In the genomic region with DNA sequence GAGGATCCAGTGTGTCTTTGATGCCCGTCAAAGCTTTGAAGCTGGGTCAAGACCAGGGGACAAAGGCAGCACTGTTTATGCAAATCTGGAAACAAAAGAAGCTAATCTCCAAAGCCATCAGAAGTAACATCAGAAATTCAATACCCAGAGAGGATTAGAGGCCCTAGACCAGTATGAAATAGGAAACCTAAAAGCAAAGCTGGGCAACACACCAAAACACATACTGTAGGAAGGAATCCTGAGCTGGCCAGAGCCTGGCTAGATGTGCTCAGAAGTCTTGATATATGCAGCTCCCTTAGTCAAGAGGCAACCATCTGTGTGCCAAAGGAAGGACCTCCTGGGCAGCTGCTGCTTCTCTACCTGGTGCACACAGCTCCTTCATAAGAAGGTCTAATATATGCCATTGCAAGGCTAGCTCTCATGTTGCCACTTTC, we compare ENCODE assay signal across 12 cellular contexts. TPM values are rescaled to one million over a fixed set of nuclear protein-coding genes. Genes with fewer than 3 reads are reported as not detected.
A peak's percentile ranks its signal among the peaks of the same experiment; 100 is the strongest.
DNase-seq lines count a peak whose midpoint lies in the region; ATAC-seq and TF ChIP-seq lines count a peak whose summit lies in the region.
"Had no signal": no experiment of that assay in that cellular context is flagged by ENCODE, and none has a peak within 500 bp of the region (broad histone marks: within the 10 kb centered on the region; RNA-seq: fewer than 3 reads in every experiment).

No MANE protein-coding gene starts in this region.

- TF ChIP-seq CTCF in left ventricle myocardium inferior (IDR thresholded peaks at IDR 0.05; ENCODE audit: borderline replicate concordance), result no peak

- H3K27ac ChIP-seq in left ventricle myocardium inferior (replicated peaks), result peak overlapping the region; percentile 16
- no peak overlapping the region for H3K27ac ChIP-seq in SJCRH30
- H3K27ac ChIP-seq in right cardiac atrium (ENCODE audit: low read length), result no peak overlapping the region
- H3K27ac ChIP-seq: BLaER1 treated with 17β-estradiol and CSF1 and Interleukin-3, amounts not matched to agents 10 nM and 100 nM; vagina had no signal

- H3K9me3 ChIP-seq in left ventricle myocardium inferior (replicated peaks), result no peaks in the 10 kb centered on the region
- H3K9me3 ChIP-seq in SJCRH30 (replicated peaks), result no peaks in the 10 kb centered on the region
- no peaks in the 10 kb centered on the region for H3K9me3 ChIP-seq in right cardiac atrium (ENCODE audit: control insufficient read depth, low read length)
- H3K9me3 ChIP-seq: BLaER1 treated with 17β-estradiol and CSF1 and Interleukin-3, amounts not matched to agents 10 nM and 100 nM; vagina had no signal

- intact Hi-C loops in left ventricle myocardium inferior (cut with micrococcal nuclease), result no loop called here
- intact Hi-C loops in Right ventricle myocardium superior (cut with DNase I), result no loop called here
- intact Hi-C loops in right cardiac atrium (cut with DNase I), result no loop called here

- WGBS in right cardiac atrium, result 68% methylated on average over 1 of the region's 1 CpG

- no peak for DNase-seq in left ventricle myocardium inferior
- DNase-seq in Right ventricle myocardium superior, result no peak
- DNase-seq in SJCRH30, result peak; percentile 38 to 70
- peak in 2 of 3 donors; percentile 43 to 59 for DNase-seq in right cardiac atrium
- DNase-seq in GM19240 (ENCODE audit: insufficient read length, low spot score), result no peak
- DNase-seq in stimulated activated CD4-positive, alpha-beta T cell treated with anti-CD3 and anti-CD28 coated beads, Interleukin-12 subunit alpha, Interleukin-12 subunit beta, amount 100 ng/mL, for 4 hours, result no peak
- DNase-seq: activated naive CD8-positive, alpha-beta T cell treated with anti-CD3 and anti-CD28 coated beads, Interleukin-2, amount 50 U/mL, for 24 hours; NCI-H1694 treated with DMSO at 0.1 percent for 48 hours had no signal

- H3K4me3 ChIP-seq in left ventricle myocardium inferior (no peak overlapping the region), SJCRH30 (no peak overlapping the region), right cardiac atrium (ENCODE audit: low read length) (no peak overlapping the region)
- H3K4me3 ChIP-seq: BLaER1 treated with 17β-estradiol and CSF1 and Interleukin-3, amounts not matched to agents 10 nM and 100 nM; vagina had no signal

- ATAC-seq in Right ventricle myocardium superior (ENCODE audit: poor library complexity) (no peak), right cardiac atrium (peak in 1 of 2 donors; percentile 51), GM21576 (IDR thresholded peaks at IDR 0.05; ENCODE audit: unreplicated experiment) (no peak), GM19397 (IDR thresholded peaks at IDR 0.05; ENCODE audit: unreplicated experiment) (no peak)
- ATAC-seq: activated naive CD8-positive, alpha-beta T cell treated with anti-CD3 and anti-CD28 coated beads, Interleukin-2, amount 50 U/mL, for 24 hours had no signal

- H3K36me3 ChIP-seq in left ventricle myocardium inferior (no peaks in the 10 kb centered on the region), SJCRH30 (no peaks in the 10 kb centered on the region)
- H3K36me3 ChIP-seq: BLaER1 treated with 17β-estradiol and CSF1 and Interleukin-3, amounts not matched to agents 10 nM and 100 nM; vagina had no signal

- H3K4me1 ChIP-seq in left ventricle myocardium inferior (peaks cover 67% of the 10 kb centered on the region), SJCRH30 (peaks cover 20% of the 10 kb centered on the region), right cardiac atrium (ENCODE audit: control insufficient read depth, insufficient read depth, low read length) (peaks cover 3% of the 10 kb centered on the region)
- H3K4me1 ChIP-seq: BLaER1 treated with 17β-estradiol and CSF1 and Interleukin-3, amounts not matched to agents 10 nM and 100 nM had no signal

- H3K27me3 ChIP-seq in left ventricle myocardium inferior (ENCODE audit: low read depth), result no peaks in the 10 kb centered on the region
- H3K27me3 ChIP-seq in SJCRH30, result no peaks in the 10 kb centered on the region
- H3K27me3 ChIP-seq in right cardiac atrium (ENCODE audit: control insufficient read depth, insufficient read depth), result no peaks in the 10 kb centered on the region
- H3K27me3 ChIP-seq: BLaER1 treated with 17β-estradiol and CSF1 and Interleukin-3, amounts not matched to agents 10 nM and 100 nM; vagina had no signal

RNA-seq across cellular contexts. Expression of a gene that starts 12.3 kb away (rescaled TPM):
- total RNA-seq in left ventricle myocardium inferior, result 4.3 TPM
- 2.8 TPM for total RNA-seq in Right ventricle myocardium superior
- 0.06 and 0.28 TPM in 2 replicates for total RNA-seq in SJCRH30 (2014; rRNA removed; shearing (Covaris generic))
- 1 to 10 TPM; 5.8 to 9.7 (median 8.1) TPM for total RNA-seq in right cardiac atrium
- 3.1 TPM for polyA plus RNA-seq in right cardiac atrium

RNA-seq across cellular contexts. Expression of a gene that starts 26.3 kb away (rescaled TPM):
- total RNA-seq in left ventricle myocardium inferior (29.4 TPM), Right ventricle myocardium superior (25.0 TPM), right cardiac atrium (10 to 100 TPM; 22.4 to 24.9 (median 23.6) TPM)
- total RNA-seq in SJCRH30 (2014; rRNA removed; shearing (Covaris generic)), result 43.9 and 44.4 TPM in 2 replicates
- 24.4 TPM for polyA plus RNA-seq in right cardiac atrium

Comparison
In these comparisons a context has a peak if more than half of its experiments do, and no peak if none do; other contexts are left out.
1. DNase-seq: peak in SJCRH30 (2 of 2) and right cardiac atrium (2 of 3); none in left ventricle myocardium inferior (single experiment), Right ventricle myocardium superior (single experiment), GM19240 (single experiment) and stimulated activated CD4-positive, alpha-beta T cell treated with anti-CD3 and anti-CD28 coated beads, Interleukin-12 subunit alpha, Interleukin-12 subunit beta, amount 100 ng/mL, for 4 hours (single experiment).